25 cellular contexts compared by ENCODE assay signal in genomic region chr18:5410582-5410981, GRCh38.
"Had no signal": no experiment of that assay in that cellular context is flagged by ENCODE, and none has a peak within 500 bp of the region (broad histone marks: within the 10 kb centered on the region; RNA-seq: fewer than 3 reads in every experiment).

No MANE protein-coding gene starts in this region.

- H3K36me3 ChIP-seq: gastrocnemius medialis, ovary, thyroid gland had no signal

- DNase-seq: activated CD4-positive, alpha-beta T cell treated with anti-CD3 and anti-CD28 coated beads for 1 hour; activated CD4-positive, alpha-beta T cell treated with anti-CD3 and anti-CD28 coated beads, Interleukin-2, amount 10 ng/mL, durations not matched to agents 7 days and 5 days; activated CD8-positive, alpha-beta memory T cell treated with anti-CD3 and anti-CD28 coated beads, Interleukin-2, amount 10 ng/mL, durations not matched to agents 7 days and 5 days; activated CD8-positive, alpha-beta T cell treated with anti-CD3 and anti-CD28 coated beads, Interleukin-2, amount 10 ng/mL, durations not matched to agents 7 days and 5 days; activated naive CD4-positive, alpha-beta T cell; activated T-cell treated with anti-CD3 and anti-CD28 coated beads, Interleukin-2, amount 50 U/mL, for 48 hours; effector memory CD8-positive, alpha-beta T cell; gastrocnemius medialis; glutamatergic neuron; left cardiac atrium; mammary epithelial cell; naive B cell; nephron progenitor cell; ovary; psoas muscle; sigmoid colon; small intestine; stimulated activated CD4-positive, alpha-beta T cell treated with anti-CD3 and anti-CD28 coated beads, Interleukin-1b, Interleukin-23, amount 100 ng/mL, for 48 hours; stimulated activated naive B cell treated with anti-CD40 and anti-IgM and Interleukin-4, amounts not matched to agents 10 μg/mL and 1 μg/mL and 100 μg/mL, for 72 hours; stomach; T-helper 2 cell; thyroid gland had no signal

- H3K4me3 ChIP-seq: coronary artery, gastrocnemius medialis, ovary, psoas muscle, sigmoid colon, stomach, thyroid gland had no signal

- H3K27me3 ChIP-seq: gastrocnemius medialis, ovary, sigmoid colon, stomach, thyroid gland had no signal

- H3K4me1 ChIP-seq: gastrocnemius medialis, psoas muscle, sigmoid colon, stomach, thyroid gland had no signal

- ATAC-seq: activated CD8-positive, alpha-beta memory T cell treated with anti-CD3 and anti-CD28 coated beads, Interleukin-2, amount 10 ng/mL, durations not matched to agents 7 days and 5 days; activated CD8-positive, alpha-beta T cell treated with anti-CD3 and anti-CD28 coated beads, Interleukin-2, amount 10 ng/mL, durations not matched to agents 7 days and 5 days; activated naive CD4-positive, alpha-beta T cell treated with anti-CD3 and anti-CD28 coated beads, Interleukin-2, amount 50 U/mL, for 72 hours; effector memory CD8-positive, alpha-beta T cell; gastrocnemius medialis; left cardiac atrium; psoas muscle; stimulated activated naive B cell treated with anti-CD40 and anti-IgM and Interleukin-4, amounts not matched to agents 10 μg/mL and 1 μg/mL and 100 μg/mL, for 72 hours; WTC11 had no signal

- H3K9me3 ChIP-seq: gastrocnemius medialis, ovary, psoas muscle, sigmoid colon, stomach, thyroid gland had no signal

- H3K27ac ChIP-seq: coronary artery, gastrocnemius medialis, ovary, psoas muscle, sigmoid colon, stomach, thyroid gland had no signal
